Comparison of ENCODE assay signal across 9 cellular contexts in genomic region chr16:87955302-87956168, GRCh38. TPM values are rescaled to one million over a fixed set of nuclear protein-coding genes. Genes with fewer than 3 reads are reported as not detected.
DNase-seq lines count a peak whose midpoint lies in the region; ATAC-seq and TF ChIP-seq lines count a peak whose summit lies in the region.
"Had no signal": no experiment of that assay in that cellular context is flagged by ENCODE, and none has a peak within 500 bp of the region (broad histone marks: within the 10 kb centered on the region; RNA-seq: fewer than 3 reads in every experiment).

No MANE protein-coding gene starts in this region.

- peaks cover 13% of the 10 kb centered on the region for H3K36me3 ChIP-seq in A673 (ENCODE audit: insufficient read depth, low read length, poor library complexity, severe bottlenecking)
- peaks cover 31% of the 10 kb centered on the region for H3K36me3 ChIP-seq in HUES48 (ENCODE audit: control insufficient read depth, insufficient read depth, low read length)
- peaks cover 13% of the 10 kb centered on the region for H3K36me3 ChIP-seq in lower lobe of right lung

- H3K27ac ChIP-seq in A673 (ENCODE audit: low read depth, low read length, poor library complexity, severe bottlenecking), result peak overlapping the region; percentile 75
- H3K27ac ChIP-seq in HUES48 (ENCODE audit: low read depth, low read length), result peak overlapping the region; percentile 60
- peak overlapping the region; percentile 77 for H3K27ac ChIP-seq in lower lobe of right lung

- POLR2A ChIA-PET in A673 (lab: Charles Lee; ENCODE audit: low non-redundant PET) (no interaction called here), HEK293T (lab: Yijun Ruan, JAX) (interaction anchor here (1.5 kb wide), 1 partner anchor 13 kb away, joined by 5 read pairs; no protein-coding TSS in a partner anchor)

- CTCF ChIA-PET in A673 (lab: Charles Lee) (interaction anchor here (0.5 to 1.1 kb wide), 2 partner anchors 177 to 1246 kb away, joined by 3 to 8 read pairs; no protein-coding TSS in a partner anchor), HEK293T (lab: Yijun Ruan, JAX) (no interaction called here)

- ATAC-seq in lower lobe of right lung (no peak), GM18502 (IDR thresholded peaks at IDR 0.05; ENCODE audit: poor library complexity, unreplicated experiment) (no peak)

- intact Hi-C loops in A673 (cut with micrococcal nuclease; ENCODE audit: unreplicated experiment) (loop anchor here (10.0 kb wide), 2 partner anchors 69 to 479 kb away; no protein-coding TSS in a partner anchor), lower lobe of right lung (cut with DNase I) (no loop called here)

- peaks cover 28% of the 10 kb centered on the region for H3K4me1 ChIP-seq in A673 (ENCODE audit: insufficient read depth, low read length, poor library complexity, severe bottlenecking)
- H3K4me1 ChIP-seq in HUES48 (ENCODE audit: control insufficient read depth, insufficient read depth, low read length), result peaks cover 16% of the 10 kb centered on the region
- peaks cover 56% of the 10 kb centered on the region for H3K4me1 ChIP-seq in lower lobe of right lung

- no peak for DNase-seq in A673 (ENCODE audit: low spot score)
- peak; percentile 39 for DNase-seq in astrocyte of the hippocampus (ENCODE audit: low read depth, low spot score)
- DNase-seq in lower lobe of right lung, result no peak
- DNase-seq in cerebellum (ENCODE audit: low spot score), result no peak
- no peak for DNase-seq in activated effector memory CD4-positive, alpha-beta T cell treated with anti-CD3 and anti-CD28 coated beads, Interleukin-2, amount 50 U/mL, for 16 hours
- no peak for DNase-seq in HEK293T (ENCODE audit: extremely low spot score)

- no peak for TF ChIP-seq CTCF in A673 (conservative IDR thresholded peaks at IDR 0.05; ENCODE audit: low read depth, low read length)
- TF ChIP-seq CTCF in lower lobe of right lung (IDR thresholded peaks at IDR 0.05), result no peak

- H3K4me3 ChIP-seq in A673 (ENCODE audit: low read depth, low read length, poor library complexity, severe bottlenecking) (no peak overlapping the region), HUES48 (ENCODE audit: low read depth, low read length) (no peak overlapping the region), lower lobe of right lung (no peak overlapping the region)

- BruUV-seq in A673 (replicated peaks; lab: Mats Ljungman, UMichigan), result no TSS peak

- H3K9ac ChIP-seq in HUES48 (ENCODE audit: low read depth, low read length), result no peak overlapping the region

- H3K27me3 ChIP-seq in A673 (replicated peaks; ENCODE audit: insufficient read depth, low read depth, low read length, poor library complexity) (no peaks in the 10 kb centered on the region), HUES48 (ENCODE audit: control insufficient read depth, insufficient read depth, low read length) (no peaks in the 10 kb centered on the region), lower lobe of right lung (ENCODE audit: low read depth) (no peaks in the 10 kb centered on the region)

- H3K9me3 ChIP-seq in A673 (ENCODE audit: low read depth, low read length, poor library complexity, severe bottlenecking) (no peaks in the 10 kb centered on the region), HUES48 (ENCODE audit: control insufficient read depth, insufficient read depth, low read length) (no peaks in the 10 kb centered on the region), lower lobe of right lung (no peaks in the 10 kb centered on the region)

TF ChIP-seq in HEK293T, 16 proteins besides CTCF, POLR2A, EP300 and RAD21:
- no peak for TF ChIP-seq L3MBTL2 (conservative IDR thresholded peaks at IDR 0.05)
- TF ChIP-seq CTBP1 (IDR thresholded peaks at IDR 0.05; ENCODE audit: borderline replicate concordance), result no peak
- TF ChIP-seq BHLHE40 (IDR thresholded peaks at IDR 0.05; ENCODE audit: borderline replicate concordance), result no peak
- TF ChIP-seq ARNT (IDR thresholded peaks at IDR 0.05), result no peak
- no peak for TF ChIP-seq ELF4 (IDR thresholded peaks at IDR 0.05)
- TF ChIP-seq HDGF (IDR thresholded peaks at IDR 0.05; ENCODE audit: borderline replicate concordance), result no peak

RNA-seq across cellular contexts. Expression of gene BANP, which starts 4.3 kb away (rescaled TPM):
- total RNA-seq in A673 (2021) (35.2 and 44.3 TPM in 2 replicates), lower lobe of right lung (29.7 TPM), cerebellum (39.1 TPM)

RNA-seq across cellular contexts. Expression of gene CA5A, which starts 19.2 kb away (rescaled TPM):
- total RNA-seq in A673 (2021), result not detected in 2 replicates
- total RNA-seq in lower lobe of right lung, result 0.06 TPM
- not detected for total RNA-seq in cerebellum
- total RNA-seq: Daoy had no signal
